ENCODE assay signal across 9 cellular contexts in genomic region chr16:52861614-52862022, GRCh38.
DNase-seq lines count a peak whose midpoint lies in the region; ATAC-seq and TF ChIP-seq lines count a peak whose summit lies in the region.
"Had no signal": no experiment of that assay in that cellular context is flagged by ENCODE, and none has a peak within 500 bp of the region (broad histone marks: within the 10 kb centered on the region; RNA-seq: fewer than 3 reads in every experiment).

No MANE protein-coding gene starts in this region.

- in situ Hi-C loops in mammary epithelial cell (cut with MboI; ENCODE audit: low sequenced_read_pairs in 2 of 2): loop anchor here in 1 of 2 donors (25.0 kb wide), 1 partner anchor 674 kb away; no protein-coding TSS in a partner anchor

- H3K9me3 ChIP-seq in mammary epithelial cell (replicated peaks; ENCODE audit: insufficient read depth, low read length) (no peaks in the 10 kb centered on the region), tibial artery (no peaks in the 10 kb centered on the region)

- intact Hi-C loops in mammary epithelial cell (cut with micrococcal nuclease) (loop anchor here (1.0 to 5.0 kb wide), 3 partner anchors 279 to 793 kb away; no protein-coding TSS in a partner anchor), tibial artery (cut with DNase I; ENCODE audit: low total_unique reads) (no loop called here)

- H3K27ac ChIP-seq in mammary epithelial cell (ENCODE audit: insufficient read depth, low read depth, low read length): no peak overlapping the region
- no peak overlapping the region for H3K27ac ChIP-seq in tibial artery

- dilution Hi-C loops in mammary epithelial cell (cut with HindIII; ENCODE audit: low sequenced_read_pairs): no loop called here

- H3K4me1 ChIP-seq in mammary epithelial cell (ENCODE audit: insufficient read depth, low read length): no peaks in the 10 kb centered on the region
- H3K4me1 ChIP-seq in tibial artery: no peaks in the 10 kb centered on the region

- CTCF ChIA-PET in mammary epithelial cell (lab: Charles Lee; ENCODE audit: low non-redundant PET): interaction anchor here (1.0 kb wide), 1 partner anchor 670 kb away, joined by 7 read pairs; no protein-coding TSS in a partner anchor

- DNase-seq in DMS114 treated with DMSO at 0.1 percent for 48 hours (lab: John Stamatoyannopoulos, UW; ENCODE audit: unreplicated experiment) (peak; percentile 6), NCI-H2107 (lab: John Stamatoyannopoulos, UW) (peak; percentile 29), mammary epithelial cell (peak; percentile 5), midbrain (lab: John Stamatoyannopoulos, UW) (peak; percentile 15), tibial artery (no peak)
- DNase-seq: T-cell had no signal

- H3K4me3 ChIP-seq in mammary epithelial cell (replicated peaks in 1 of 3; ENCODE audit: insufficient read depth in 1 of 3, low read depth in 2 of 3, low read length in 3 of 3) (no peak overlapping the region), tibial artery (no peak overlapping the region)

- TF ChIP-seq CTCF in mammary epithelial cell (conservative IDR thresholded peaks at IDR 0.05 in 1 of 2, IDR thresholded peaks at IDR 0.05 in 1 of 2; ENCODE audit: extremely low read depth in 1 of 2, insufficient read depth in 1 of 2, low read depth in 1 of 2, low read length in 2 of 2): peak; percentile 31 to 46
- no peak for TF ChIP-seq CTCF in tibial artery (IDR thresholded peaks at IDR 0.05)

- no peak for ATAC-seq in HG03139 (IDR thresholded peaks at IDR 0.05; ENCODE audit: unreplicated experiment)
- no peak for ATAC-seq in HG03108 (IDR thresholded peaks at IDR 0.05; ENCODE audit: unreplicated experiment)
- ATAC-seq in HG02970 (IDR thresholded peaks at IDR 0.05; ENCODE audit: low FRiP score, unreplicated experiment): no peak
- ATAC-seq: T-cell had no signal

- 3% methylated on average over 6 of the region's 7 CpGs for WGBS in mammary epithelial cell (ENCODE audit: low coverage, missing lambda C conversion rate)

- no peak overlapping the region for H2AFZ ChIP-seq in mammary epithelial cell (ENCODE audit: low read depth, low read length)

- no peaks in the 10 kb centered on the region for H3K79me2 ChIP-seq in mammary epithelial cell (ENCODE audit: insufficient read depth, low read length)

- H3K36me3 ChIP-seq in mammary epithelial cell (ENCODE audit: insufficient read depth, low read length) (no peaks in the 10 kb centered on the region), tibial artery (no peaks in the 10 kb centered on the region)

- no peaks in the 10 kb centered on the region for H4K20me1 ChIP-seq in mammary epithelial cell (ENCODE audit: insufficient read depth, low read length)

- H3K9ac ChIP-seq in mammary epithelial cell (ENCODE audit: insufficient read depth, low read length): no peak overlapping the region

- H3K27me3 ChIP-seq in mammary epithelial cell (ENCODE audit: insufficient read depth, low read length) (peaks cover 3% of the 10 kb centered on the region), tibial artery (no peaks in the 10 kb centered on the region)

- BruUV-seq in mammary epithelial cell (replicated peaks; lab: Mats Ljungman, UMichigan): no TSS peak

- no peak overlapping the region for H3K4me2 ChIP-seq in mammary epithelial cell (ENCODE audit: insufficient read depth, low read depth, low read length)

Comparison
In these comparisons a context has a peak if more than half of its experiments do, and no peak if none do; other contexts are left out.
1. DNase-seq: peak in DMS114 treated with DMSO at 0.1 percent for 48 hours (single experiment), NCI-H2107 (single experiment), mammary epithelial cell (single experiment) and midbrain (single experiment); none in tibial artery (0 of 2).
2. CTCF ChIP-seq: peak in mammary epithelial cell (2 of 2); none in tibial artery (0 of 2).